ENCODE assay signal across 15 cellular contexts in the genomic region with DNA sequence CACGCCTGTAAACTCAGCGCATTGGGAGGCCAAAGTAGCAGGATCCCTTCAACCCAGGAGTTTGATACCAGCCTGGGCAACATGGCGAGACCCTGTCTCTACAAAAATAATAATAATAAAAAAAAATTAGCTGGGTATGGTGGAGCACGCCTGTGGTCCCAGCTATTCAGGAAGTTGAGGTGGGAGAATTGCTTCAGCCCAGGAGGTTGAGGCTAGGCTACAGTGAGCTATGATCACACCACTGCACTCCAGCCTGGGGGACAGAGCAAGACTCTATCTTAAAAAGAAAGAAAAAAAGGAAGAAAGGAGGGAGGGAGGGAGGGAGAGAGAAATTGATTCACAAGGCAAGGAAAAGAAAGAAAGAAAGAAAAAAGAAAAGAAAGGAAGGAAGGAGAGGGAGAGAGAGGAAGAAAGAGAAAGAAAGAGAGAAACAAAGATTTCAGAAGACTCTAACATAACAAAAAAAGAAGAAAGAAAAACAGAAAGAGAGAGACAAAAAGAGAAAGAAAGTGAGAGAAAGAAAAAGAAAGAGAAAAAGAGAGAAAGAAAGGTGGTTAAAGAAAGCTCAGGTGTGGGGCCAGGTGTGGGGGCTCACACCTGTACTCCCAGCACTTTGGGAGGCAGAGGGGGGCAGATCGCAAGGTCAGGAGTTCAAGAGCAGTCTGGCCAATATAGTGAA. TPM values are rescaled to one million over a fixed set of nuclear protein-coding genes. Genes with fewer than 3 reads are reported as not detected.
DNase-seq lines count a peak whose midpoint lies in the region; ATAC-seq lines count a peak whose summit lies in the region.
"Had no signal": no experiment of that assay in that cellular context is flagged by ENCODE, and none has a peak within 500 bp of the region (broad histone marks: within the 10 kb centered on the region; RNA-seq: fewer than 3 reads in every experiment).

No MANE protein-coding gene starts in this region.

- no peaks in the 10 kb centered on the region for H4K20me1 ChIP-seq in BLaER1 treated with 17β-estradiol and CSF1 and Interleukin-3, amounts not matched to agents 10 nM and 100 nM

- no peaks in the 10 kb centered on the region for H3K36me3 ChIP-seq in BLaER1 treated with 17β-estradiol and CSF1 and Interleukin-3, amounts not matched to agents 10 nM and 100 nM
- H3K36me3 ChIP-seq in CD8-positive, alpha-beta memory T cell (ENCODE audit: insufficient read depth, low read length), result no peaks in the 10 kb centered on the region
- H3K36me3 ChIP-seq: cardiac muscle cell, left lung had no signal

- H3K4me3 ChIP-seq in BLaER1 treated with 17β-estradiol and CSF1 and Interleukin-3, amounts not matched to agents 10 nM and 100 nM, result 0 out of 20 replicates have a peak overlapping the region, but pooled peaks of 1 of the 10 experiments have one; percentile 1
- no peak overlapping the region for H3K4me3 ChIP-seq in CD8-positive, alpha-beta memory T cell (ENCODE audit: low read length)
- H3K4me3 ChIP-seq: cardiac muscle cell, left lung, testis had no signal

- ATAC-seq in activated CD8-positive, alpha-beta T cell treated with anti-CD3 and anti-CD28 coated beads, Interleukin-2, amount 10 ng/mL, durations not matched to agents 7 days and 5 days, result no peak
- ATAC-seq in naive B cell (ENCODE audit: low read depth in 2 of 2) (no peak), HG03571 (IDR thresholded peaks at IDR 0.05; ENCODE audit: unreplicated experiment) (no peak)
- ATAC-seq: left lung had no signal

- CTCF ChIA-PET in CD8-positive, alpha-beta memory T cell (lab: Charles Lee), result no interaction called here
- CTCF ChIA-PET in activated CD8-positive, alpha-beta T cell treated with anti-CD3 and anti-CD28 coated beads, Interleukin-2, amount 10 ng/mL, durations not matched to agents 7 days and 5 days (lab: Charles Lee), result no interaction called here

- no peaks in the 10 kb centered on the region for H3K9me3 ChIP-seq in BLaER1 treated with 17β-estradiol and CSF1 and Interleukin-3, amounts not matched to agents 10 nM and 100 nM (replicated peaks in 1 of 11)
- H3K9me3 ChIP-seq in CD8-positive, alpha-beta memory T cell (ENCODE audit: low read length), result no peaks in the 10 kb centered on the region
- H3K9me3 ChIP-seq: left lung, testis had no signal

- POLR2A ChIA-PET in CD8-positive, alpha-beta memory T cell (lab: Charles Lee), result no interaction called here
- POLR2A ChIA-PET in activated CD8-positive, alpha-beta T cell treated with anti-CD3 and anti-CD28 coated beads, Interleukin-2, amount 10 ng/mL, durations not matched to agents 7 days and 5 days (lab: Charles Lee), result interaction anchor here (0.8 kb wide), 1 partner anchor 40 kb away, joined by 3 read pairs; no protein-coding TSS in a partner anchor

- H3K36me3 Mint-ChIP-seq in CD8-positive, alpha-beta memory T cell, result no peaks in the 10 kb centered on the region
- H3K36me3 Mint-ChIP-seq in activated CD8-positive, alpha-beta T cell treated with anti-CD3 and anti-CD28 coated beads, Interleukin-2, amount 10 ng/mL, durations not matched to agents 7 days and 5 days (ENCODE audit: low read depth), result no peaks in the 10 kb centered on the region
- no peaks in the 10 kb centered on the region for H3K36me3 Mint-ChIP-seq in naive B cell
- H3K36me3 Mint-ChIP-seq: activated naive CD4-positive, alpha-beta T cell treated with anti-CD3 and anti-CD28 coated beads, Interleukin-2, amount 50 U/mL, for 72 hours had no signal

- H3K27ac ChIP-seq in BLaER1 treated with 17β-estradiol and CSF1 and Interleukin-3, amounts not matched to agents 10 nM and 100 nM, result peak overlapping the region in 10 of 11 experiments; percentile 74 to 95 (median 84); a peak in 20 of 22 replicates
- no peak overlapping the region for H3K27ac ChIP-seq in CD8-positive, alpha-beta memory T cell (ENCODE audit: low read depth, low read length)
- H3K27ac ChIP-seq: testis had no signal

- peak overlapping the region; percentile 78 to 95 (median 85) for H3K4me2 ChIP-seq in BLaER1 treated with 17β-estradiol and CSF1 and Interleukin-3, amounts not matched to agents 10 nM and 100 nM

- no peaks in the 10 kb centered on the region for H3K9me3 Mint-ChIP-seq in CD8-positive, alpha-beta memory T cell
- H3K9me3 Mint-ChIP-seq in activated CD8-positive, alpha-beta T cell treated with anti-CD3 and anti-CD28 coated beads, Interleukin-2, amount 10 ng/mL, durations not matched to agents 7 days and 5 days (ENCODE audit: insufficient read depth), result no peaks in the 10 kb centered on the region
- H3K9me3 Mint-ChIP-seq in naive B cell, result peaks cover 0 to 1% (median 0%) of the 10 kb centered on the region in 7 donors
- H3K9me3 Mint-ChIP-seq: activated naive CD4-positive, alpha-beta T cell treated with anti-CD3 and anti-CD28 coated beads, Interleukin-2, amount 50 U/mL, for 72 hours; CD4-positive, alpha-beta T cell; endodermal cell had no signal

- peaks cover 12 to 33% (median 15%) of the 10 kb centered on the region in 3 donors for H3K4me1 Mint-ChIP-seq in CD8-positive, alpha-beta memory T cell
- peaks cover 37% of the 10 kb centered on the region for H3K4me1 Mint-ChIP-seq in activated CD8-positive, alpha-beta T cell treated with anti-CD3 and anti-CD28 coated beads, Interleukin-2, amount 10 ng/mL, durations not matched to agents 7 days and 5 days (ENCODE audit: low read depth)
- peaks cover 26 to 35% (median 29%) of the 10 kb centered on the region in 3 donors for H3K4me1 Mint-ChIP-seq in naive B cell

- H3K27me3 ChIP-seq in BLaER1 treated with 17β-estradiol and CSF1 and Interleukin-3, amounts not matched to agents 10 nM and 100 nM, result no peaks in the 10 kb centered on the region
- H3K27me3 ChIP-seq in CD8-positive, alpha-beta memory T cell (ENCODE audit: insufficient read depth, low read length, poor library complexity, severe bottlenecking), result no peaks in the 10 kb centered on the region
- H3K27me3 ChIP-seq: cardiac muscle cell, left lung, testis had no signal

- H3K4me3 Mint-ChIP-seq in CD8-positive, alpha-beta memory T cell, result no peak overlapping the region
- no peak overlapping the region for H3K4me3 Mint-ChIP-seq in activated CD8-positive, alpha-beta T cell treated with anti-CD3 and anti-CD28 coated beads, Interleukin-2, amount 10 ng/mL, durations not matched to agents 7 days and 5 days
- H3K4me3 Mint-ChIP-seq in naive B cell, result peak overlapping the region in 3 of 8 donors; percentile 25 to 53 (median 29)
- H3K4me3 Mint-ChIP-seq: endodermal cell had no signal

- DNase-seq in CD8-positive, alpha-beta memory T cell, result no peak
- no peak for DNase-seq in activated CD8-positive, alpha-beta T cell treated with anti-CD3 and anti-CD28 coated beads, Interleukin-2, amount 10 ng/mL, durations not matched to agents 7 days and 5 days
- no peak for DNase-seq in naive B cell
- DNase-seq in stimulated activated CD4-positive, alpha-beta T cell treated with anti-CD3 and anti-CD28 coated beads, Interleukin-2, amount 100 ng/mL, for 48 hours, result no peak
- no peak for DNase-seq in iPS-NIHi7 (ENCODE audit: extremely low spot score)
- DNase-seq: CD4-positive, alpha-beta T cell; endodermal cell; GOT3; left lung; NCI-H446; testis had no signal

- H3K27me3 Mint-ChIP-seq in CD8-positive, alpha-beta memory T cell, result peaks cover 0 to 2% of the 10 kb centered on the region in 2 donors
- H3K27me3 Mint-ChIP-seq in activated CD8-positive, alpha-beta T cell treated with anti-CD3 and anti-CD28 coated beads, Interleukin-2, amount 10 ng/mL, durations not matched to agents 7 days and 5 days (ENCODE audit: low read depth), result no peaks in the 10 kb centered on the region
- H3K27me3 Mint-ChIP-seq in naive B cell, result no peaks in the 10 kb centered on the region
- H3K27me3 Mint-ChIP-seq: CD4-positive, alpha-beta T cell had no signal

- H3K9ac ChIP-seq in BLaER1 treated with 17β-estradiol and CSF1 and Interleukin-3, amounts not matched to agents 10 nM and 100 nM, result peak overlapping the region in 10 of 11 experiments; percentile 13 to 83 (median 75); a peak in 16 of 22 replicates

- H3K4me1 ChIP-seq in BLaER1 treated with 17β-estradiol and CSF1 and Interleukin-3, amounts not matched to agents 10 nM and 100 nM, result peaks cover 59 to 80% (median 76%) of the 10 kb centered on the region in 10 experiments
- H3K4me1 ChIP-seq in CD8-positive, alpha-beta memory T cell (ENCODE audit: insufficient read depth, low read length), result peaks cover 13% of the 10 kb centered on the region

- peak overlapping the region in 5 of 8 donors; percentile 46 to 92 (median 82) for H3K27ac Mint-ChIP-seq in CD8-positive, alpha-beta memory T cell
- peak overlapping the region; percentile 40 for H3K27ac Mint-ChIP-seq in activated CD8-positive, alpha-beta T cell treated with anti-CD3 and anti-CD28 coated beads, Interleukin-2, amount 10 ng/mL, durations not matched to agents 7 days and 5 days
- peak overlapping the region; percentile 5 to 90 (median 70) for H3K27ac Mint-ChIP-seq in naive B cell

RNA-seq across cellular contexts. Expression of a gene that starts 37.3 kb away (rescaled TPM):
- total RNA-seq in CD8-positive, alpha-beta memory T cell, result 100 to 1,000 TPM; 680 to 684 TPM
- polyA plus RNA-seq in CD8-positive, alpha-beta memory T cell, result 425 TPM
- total RNA-seq in activated CD8-positive, alpha-beta T cell treated with anti-CD3 and anti-CD28 coated beads, Interleukin-2, amount 10 ng/mL, durations not matched to agents 7 days and 5 days, result 100 to 1,000 TPM; 857 to 883 TPM
- 100 to 1,000 TPM in 1 of 6 donors, 10 to 100 TPM in 5; 17.3 to 255 (median 64.5) TPM for polyA plus RNA-seq in naive B cell (ENCODE audit: low read depth in 6 of 6)

RNA-seq across cellular contexts. Expression of a gene that starts 56.4 kb away (rescaled TPM):
- 100 to 1,000 TPM; 122 to 126 TPM for total RNA-seq in CD8-positive, alpha-beta memory T cell
- 127 TPM for polyA plus RNA-seq in CD8-positive, alpha-beta memory T cell
- total RNA-seq in activated CD8-positive, alpha-beta T cell treated with anti-CD3 and anti-CD28 coated beads, Interleukin-2, amount 10 ng/mL, durations not matched to agents 7 days and 5 days, result 10 to 100 TPM; 74.1 to 78.4 TPM
- polyA plus RNA-seq in naive B cell (ENCODE audit: low read depth in 6 of 6), result 100 to 1,000 TPM in 5 of 6 donors, 10 to 100 TPM in 1; 97.1 to 130 (median 108) TPM
